9 cellular contexts compared by ENCODE assay signal in the genomic region with DNA sequence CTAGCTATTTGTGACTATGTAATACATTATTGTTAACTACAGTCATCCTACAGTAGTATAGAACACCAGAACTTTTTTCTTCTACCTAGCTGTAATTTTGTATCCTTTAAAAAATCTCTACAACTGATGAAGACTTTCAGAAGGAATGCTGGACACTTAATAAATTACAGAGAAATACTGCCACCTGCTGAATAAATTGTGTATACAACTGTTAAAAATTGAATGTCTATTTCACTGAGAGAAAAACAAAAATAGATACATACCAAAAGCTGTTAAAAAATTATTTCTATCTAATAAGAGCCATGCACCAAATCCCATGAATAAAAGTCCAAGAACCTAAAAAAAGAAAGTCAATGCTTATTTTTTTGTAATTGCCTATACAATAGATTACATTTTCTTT.
DNase-seq lines count a peak whose midpoint lies in the region; ATAC-seq and TF ChIP-seq lines count a peak whose summit lies in the region.
"Had no signal": no experiment of that assay in that cellular context is flagged by ENCODE, and none has a peak within 500 bp of the region (broad histone marks: within the 10 kb centered on the region; RNA-seq: fewer than 3 reads in every experiment).

No MANE protein-coding gene starts in this region.

- H3K27ac ChIP-seq in VCaP, result no peak overlapping the region
- H3K27ac ChIP-seq: BLaER1 treated with 17β-estradiol and CSF1 and Interleukin-3, amounts not matched to agents 10 nM and 100 nM had no signal

- no peak for ATAC-seq in HG03521 (IDR thresholded peaks at IDR 0.05; ENCODE audit: unreplicated experiment)
- ATAC-seq in GM19452 (IDR thresholded peaks at IDR 0.05; ENCODE audit: unreplicated experiment), result no peak

- peak; percentile 77 for DNase-seq in NCI-H82 (lab: John Stamatoyannopoulos, UW)
- DNase-seq in NCI-H82 treated with DMSO at 0.1 percent for 48 hours (lab: John Stamatoyannopoulos, UW; ENCODE audit: unreplicated experiment), result no peak
- peak; percentile 29 for DNase-seq in NCI-H128 (lab: John Stamatoyannopoulos, UW; ENCODE audit: unreplicated experiment)
- peak; percentile 48 for DNase-seq in left kidney (ENCODE audit: low read depth, low spot score)
- no peak for DNase-seq in retina

- peak; percentile 77 for TF ChIP-seq CTCF in VCaP (conservative IDR thresholded peaks at IDR 0.05)

Comparison
In these comparisons a context has a peak if more than half of its experiments do, and no peak if none do; other contexts are left out.
1. DNase-seq: peak in NCI-H82 (single experiment), NCI-H128 (single experiment) and left kidney (single experiment); none in NCI-H82 treated with DMSO at 0.1 percent for 48 hours (single experiment) and retina (single experiment).